Comparison of ENCODE assay signal across 8 cellular contexts in genomic region chr20:1266167-1266973, GRCh38. TPM values are rescaled to one million over a fixed set of nuclear protein-coding genes. Genes with fewer than 3 reads are reported as not detected.
DNase-seq lines count a peak whose midpoint lies in the region; ATAC-seq, FAIRE-seq and TF ChIP-seq lines count a peak whose summit lies in the region.

Gene SNPH (plus strand): TSS chr20:1266294. CDS start chr20:1296240, 29,946 bp downstream.

- peak within 1 kb of the TSS; percentile 12 for H3K9ac ChIP-seq in endothelial cell of umbilical vein (replicated peaks; ENCODE audit: extremely low read depth, insufficient read depth, low read length)

- peak within 1 kb of the TSS; percentile 58 to 76 (median 60) for H3K4me3 ChIP-seq in endothelial cell of umbilical vein (replicated peaks in 1 of 3; ENCODE audit: insufficient read depth in 1 of 3, low read depth in 1 of 3, low read length in 3 of 3)

- peak; percentile 69 for ATAC-seq in HG02588 (IDR thresholded peaks at IDR 0.05; ENCODE audit: unreplicated experiment)
- no peak for ATAC-seq in GM18505 (IDR thresholded peaks at IDR 0.05; ENCODE audit: unreplicated experiment)

- DNase-seq in DMS 273 treated with DMSO at 0.1 percent for 48 hours (lab: John Stamatoyannopoulos, UW) (peak; percentile 21), NCI-H748 treated with DMSO at 0.1 percent for 48 hours (lab: John Stamatoyannopoulos, UW) (peak; percentile 68), activated T-cell treated with anti-CD3 and anti-CD28 coated beads for 1 hour (ENCODE audit: low read depth) (peak; percentile 60), endothelial cell of umbilical vein (ENCODE audit: low read depth, low spot score) (peak; percentile 78), mesothelial cell of epicardium (ENCODE audit: low spot score in 2 of 2, unreplicated experiment in 2 of 2) (peak; percentile 38 to 57)
- DNase-seq in stimulated activated CD8-positive, alpha-beta memory T cell treated with anti-CD3 and anti-CD28 coated beads, Interleukin-15, amount 100 ng/mL, for 1 hour (ENCODE audit: low read depth) = peak; percentile 53

- no peak for TF ChIP-seq POLR2A in endothelial cell of umbilical vein (IDR thresholded peaks at IDR 0.05; ENCODE audit: low read depth, low read length)
- TF ChIP-seq POLR2A in GM18505 (IDR thresholded peaks at IDR 0.05; ENCODE audit: borderline replicate concordance, extremely low read depth, insufficient read depth, insufficient read length) = no peak

- CTCF ChIA-PET in endothelial cell of umbilical vein (lab: Charles Lee) = interaction anchor here (0.7 to 1.9 kb wide), 8 partner anchors 24 to 405 kb away, joined by 3 to 9 read pairs (median 3); partner anchors contain the start of gene NSFL1C

- H3K4me3 Mint-ChIP-seq in mesothelial cell of epicardium = peak within 1 kb of the TSS; percentile 71

- no peaks in the 10 kb centered on the region for H3K9me1 ChIP-seq in endothelial cell of umbilical vein (replicated peaks; ENCODE audit: control insufficient read depth, extremely low read depth, insufficient read depth, low read length)

- H3K36me3 Mint-ChIP-seq in mesothelial cell of epicardium = no peaks in the 10 kb centered on the region

- peak within 1 kb of the TSS; percentile 71 for H3K4me2 ChIP-seq in endothelial cell of umbilical vein (ENCODE audit: insufficient read depth, low read length)

- H3K27ac ChIP-seq in endothelial cell of umbilical vein (ENCODE audit: insufficient read depth, low read depth, low read length) = no peak within 1 kb of the TSS

- H3K27me3 Mint-ChIP-seq in mesothelial cell of epicardium (ENCODE audit: low read depth) = peaks cover 2% of the 10 kb centered on the region

- BruUV-seq in endothelial cell of umbilical vein (replicated peaks; lab: Mats Ljungman, UMichigan) = no TSS peak

- peak within 1 kb of the TSS; percentile 78 for H2AFZ ChIP-seq in endothelial cell of umbilical vein (ENCODE audit: low read depth, low read length)

- peaks cover 0 to 1% of the 10 kb centered on the region in 2 experiments for H3K36me3 ChIP-seq in endothelial cell of umbilical vein (ENCODE audit: control insufficient read depth in 2 of 2, extremely low read depth in 1 of 2, insufficient read depth in 2 of 2, low read length in 2 of 2)

- POLR2A ChIA-PET in endothelial cell of umbilical vein (lab: Charles Lee) = interaction anchor here (0.6 kb wide), 2 partner anchors 155 to 189 kb away, joined by 3 read pairs; no protein-coding TSS in a partner anchor

- peaks cover 7% of the 10 kb centered on the region for H3K4me1 Mint-ChIP-seq in mesothelial cell of epicardium

- H3K4me1 ChIP-seq in endothelial cell of umbilical vein (ENCODE audit: control insufficient read depth, extremely low read depth, insufficient read depth, low read length) = peaks cover 8% of the 10 kb centered on the region

- no peaks in the 10 kb centered on the region for H3K27me3 ChIP-seq in endothelial cell of umbilical vein (ENCODE audit: control insufficient read depth in 2 of 2, insufficient read depth in 2 of 2, low read length in 2 of 2)

- FAIRE-seq in endothelial cell of umbilical vein (lab: Jason Lieb, UNC) = peak; percentile 76

- H3K79me2 ChIP-seq in endothelial cell of umbilical vein (ENCODE audit: control insufficient read depth, insufficient read depth, low read length) = no peaks in the 10 kb centered on the region

- peaks cover 4% of the 10 kb centered on the region for H3K9me3 Mint-ChIP-seq in mesothelial cell of epicardium

- intact Hi-C loops in endothelial cell of umbilical vein (cut with micrococcal nuclease) = loop anchor here (1.0 to 5.0 kb wide), 2 partner anchors 24 to 39 kb away; partner anchors contain the start of gene RAD21L1

- H3K27ac Mint-ChIP-seq in mesothelial cell of epicardium = peak within 1 kb of the TSS; percentile 75

- no peaks in the 10 kb centered on the region for H3K9me3 ChIP-seq in endothelial cell of umbilical vein (replicated peaks; ENCODE audit: control insufficient read depth, insufficient read depth, low read length)

- TF ChIP-seq CTCF in endothelial cell of umbilical vein (IDR thresholded peaks at IDR 0.05; ENCODE audit: extremely low read depth in 1 of 2, insufficient read depth in 1 of 2, low read depth in 1 of 2, low read length in 2 of 2) (no peak), mesothelial cell of epicardium (IDR thresholded peaks at IDR 0.05; ENCODE audit: unreplicated experiment) (no peak)

- dilution Hi-C loops in endothelial cell of umbilical vein (cut with MboI; ENCODE audit: extremely low pct_ligation_motif_present, low sequenced_read_pairs) = no loop called here

- H4K20me1 ChIP-seq in endothelial cell of umbilical vein (replicated peaks; ENCODE audit: control insufficient read depth, extremely low read depth, insufficient read depth, low read length) = no peaks in the 10 kb centered on the region

TF ChIP-seq in endothelial cell of umbilical vein, 7 proteins besides CTCF, POLR2A, EP300 and RAD21:
- TF ChIP-seq JUN (IDR thresholded peaks at IDR 0.05; ENCODE audit: borderline replicate concordance, insufficient read depth, insufficient read length, low read depth) (peak; percentile 2), POLR2AphosphoS5 (IDR thresholded peaks at IDR 0.05; ENCODE audit: insufficient read depth, low read depth, low read length) (no peak), FOS (IDR thresholded peaks at IDR 0.05; ENCODE audit: borderline replicate concordance, insufficient read depth, low read length) (peak; percentile 60), EZH2 (IDR thresholded peaks at IDR 0.05; ENCODE audit: borderline replicate concordance, low read depth, low read length, severe bottlenecking) (no peak)
TF ChIP-seq in endothelial cell of umbilical vein: peak in this region for 2.

RNA-seq across cellular contexts. Expression of gene SNPH, which starts in this region (rescaled TPM):
- total RNA-seq in endothelial cell of umbilical vein = 5.1 and 5.5 TPM in 2 replicates
- 2.3 TPM in 2 replicates for polyA plus RNA-seq in endothelial cell of umbilical vein
- 1.7 and 2.4 TPM in 2 replicates for polyA plus RNA-seq in endothelial cell of umbilical vein (2011; cell fraction: cytosol; rRNA removed)
- 4.8 and 7.5 TPM in 2 replicates for polyA plus RNA-seq in endothelial cell of umbilical vein (2011; cell fraction: nucleus; rRNA removed)
- 4.2 and 4.9 TPM in 2 replicates for polyA plus RNA-seq in endothelial cell of umbilical vein (2012)
- polyA minus RNA-seq in endothelial cell of umbilical vein = 3.0 and 3.4 TPM in 2 replicates
- not detected for polyA minus RNA-seq in endothelial cell of umbilical vein (2011; cell fraction: cytosol; rRNA and poly(A)+ RNA removed)
- polyA minus RNA-seq in endothelial cell of umbilical vein (2011; cell fraction: nucleus; rRNA and poly(A)+ RNA removed) = 2.8 and 3.0 TPM in 2 replicates
- 3.0 to 3.4 TPM (median 3.3 TPM) in 3 replicates for total RNA-seq in mesothelial cell of epicardium

Comparison
In these comparisons a context has a peak if more than half of its experiments do, and no peak if none do; other contexts are left out.
1. DNase-seq: peak in every context shown above with its lines; median percentile 78 in endothelial cell of umbilical vein; 68 in NCI-H748 treated with DMSO at 0.1 percent for 48 hours; 60 in activated T-cell treated with anti-CD3 and anti-CD28 coated beads for 1 hour; 53 in stimulated activated CD8-positive, alpha-beta memory T cell treated with anti-CD3 and anti-CD28 coated beads, Interleukin-15, amount 100 ng/mL, for 1 hour; 48 in mesothelial cell of epicardium; 21 in DMS 273 treated with DMSO at 0.1 percent for 48 hours.